ENCODE assay signal across 8 cellular contexts in genomic region chr3:184241447-184242296, GRCh38. TPM values are rescaled to one million over a fixed set of nuclear protein-coding genes. Genes with fewer than 3 reads are reported as not detected.
A peak's percentile ranks its signal among the peaks of the same experiment; 100 is the strongest.
DNase-seq lines count a peak whose midpoint lies in the region; ATAC-seq and TF ChIP-seq lines count a peak whose summit lies in the region.

No MANE protein-coding gene starts in this region.

- H3K4me1 Mint-ChIP-seq in chondrocyte (ENCODE audit: low read depth), result no peaks in the 10 kb centered on the region
- H3K4me1 Mint-ChIP-seq in CD8-positive, alpha-beta memory T cell, result peaks cover 2 to 7% (median 5%) of the 10 kb centered on the region in 3 donors

- H3K4me3 ChIP-seq in LNCaP clone FGC (ENCODE audit: low read depth, low read length) (no peak overlapping the region), neural cell (ENCODE audit: low read length) (no peak overlapping the region)
- H3K4me3 ChIP-seq in CD8-positive, alpha-beta memory T cell (ENCODE audit: low read length), result no peak overlapping the region

- H3K9me3 ChIP-seq in neural cell (ENCODE audit: low read length), result no peaks in the 10 kb centered on the region
- no peaks in the 10 kb centered on the region for H3K9me3 ChIP-seq in CD8-positive, alpha-beta memory T cell (ENCODE audit: low read length)

- peak; percentile 85 for TF ChIP-seq CTCF in LNCaP clone FGC (IDR thresholded peaks at IDR 0.05; ENCODE audit: control insufficient read depth, extremely low read depth, insufficient read depth)
- TF ChIP-seq CTCF in chondrocyte (IDR thresholded peaks at IDR 0.05), result peak; percentile 52
- peak; percentile 20 for TF ChIP-seq CTCF in neural cell (IDR thresholded peaks at IDR 0.05; ENCODE audit: poor library complexity, severe bottlenecking)

- H3K4me2 ChIP-seq in neural cell (ENCODE audit: low read length), result no peak overlapping the region

- H3K4me1 ChIP-seq in CD8-positive, alpha-beta memory T cell (ENCODE audit: insufficient read depth, low read length), result no peaks in the 10 kb centered on the region

- H3K79me2 ChIP-seq in neural cell (replicated peaks; ENCODE audit: insufficient read depth, low read length), result no peaks in the 10 kb centered on the region

- H3K9me3 Mint-ChIP-seq in chondrocyte (ENCODE audit: low read depth), result no peaks in the 10 kb centered on the region
- H3K9me3 Mint-ChIP-seq in CD8-positive, alpha-beta memory T cell, result no peaks in the 10 kb centered on the region

- H3K36me3 ChIP-seq in neural cell (ENCODE audit: insufficient read depth, low read length), result no peaks in the 10 kb centered on the region
- peaks cover 9% of the 10 kb centered on the region for H3K36me3 ChIP-seq in CD8-positive, alpha-beta memory T cell (ENCODE audit: insufficient read depth, low read length)

- no peak overlapping the region for H2AFZ ChIP-seq in neural cell (ENCODE audit: low read depth, low read length)

- CTCF ChIA-PET in CD8-positive, alpha-beta memory T cell (lab: Charles Lee), result interaction anchor here (1.7 to 3.6 kb wide), 2 partner anchors 14 to 18 kb away, joined by 4 to 21 read pairs; partner anchors contain the start of gene VWA5B2

- POLR2A ChIA-PET in CD8-positive, alpha-beta memory T cell (lab: Charles Lee), result no interaction called here

- no peak for TF ChIP-seq RAD21 in neural cell (conservative IDR thresholded peaks at IDR 0.05)

- H3K27ac Mint-ChIP-seq in chondrocyte (ENCODE audit: unreplicated experiment), result no peak overlapping the region
- peak overlapping the region in 2 of 8 donors; percentile 6 to 39 for H3K27ac Mint-ChIP-seq in CD8-positive, alpha-beta memory T cell

- ATAC-seq in GM21786 (IDR thresholded peaks at IDR 0.05; ENCODE audit: unreplicated experiment), result no peak
- no peak for ATAC-seq in GM18870 (IDR thresholded peaks at IDR 0.05; ENCODE audit: unreplicated experiment)

- no peaks in the 10 kb centered on the region for H3K9me2 ChIP-seq in neural cell (ENCODE audit: insufficient read depth, low read length)

- H3K27ac ChIP-seq in neural cell (ENCODE audit: low read length), result no peak overlapping the region
- H3K27ac ChIP-seq in CD8-positive, alpha-beta memory T cell (ENCODE audit: low read depth, low read length), result no peak overlapping the region

- no peaks in the 10 kb centered on the region for H4K20me1 ChIP-seq in neural cell (ENCODE audit: insufficient read depth)

- H3K9ac ChIP-seq in neural cell (ENCODE audit: low read length), result no peak overlapping the region

- H3K27me3 Mint-ChIP-seq in chondrocyte (ENCODE audit: low read depth), result no peaks in the 10 kb centered on the region
- peaks cover 0 to 6% of the 10 kb centered on the region in 2 donors for H3K27me3 Mint-ChIP-seq in CD8-positive, alpha-beta memory T cell

- DNase-seq in DMS79 (lab: John Stamatoyannopoulos, UW), result peak; percentile 57
- DNase-seq in LNCaP clone FGC (ENCODE audit: low read depth), result peak; percentile 90
- no peak for DNase-seq in chondrocyte (ENCODE audit: low spot score)
- DNase-seq in CD8-positive, alpha-beta memory T cell, result no peak
- DNase-seq in NCI-H2107 treated with DMSO at 0.1 percent for 48 hours (lab: John Stamatoyannopoulos, UW; ENCODE audit: unreplicated experiment), result no peak

- H3K36me3 Mint-ChIP-seq in chondrocyte (ENCODE audit: low read depth), result peaks cover 16% of the 10 kb centered on the region
- H3K36me3 Mint-ChIP-seq in CD8-positive, alpha-beta memory T cell, result peaks cover 4 to 43% (median 12%) of the 10 kb centered on the region in 3 donors

- no peak for TF ChIP-seq EP300 in neural cell (conservative IDR thresholded peaks at IDR 0.05; ENCODE audit: poor library complexity, severe bottlenecking)

- H3F3A ChIP-seq in neural cell (ENCODE audit: insufficient read depth, low read length, poor library complexity, severe bottlenecking), result no peaks in the 10 kb centered on the region

- no peaks in the 10 kb centered on the region for H3K27me3 ChIP-seq in neural cell (ENCODE audit: insufficient read depth, low read depth, low read length)
- no peaks in the 10 kb centered on the region for H3K27me3 ChIP-seq in CD8-positive, alpha-beta memory T cell (ENCODE audit: insufficient read depth, low read length, poor library complexity, severe bottlenecking)

- no peak overlapping the region for H3K4me3 Mint-ChIP-seq in chondrocyte (ENCODE audit: unreplicated experiment)
- no peak overlapping the region for H3K4me3 Mint-ChIP-seq in CD8-positive, alpha-beta memory T cell

TF ChIP-seq in neural cell, 6 proteins besides CTCF, POLR2A, EP300 and RAD21:
- no peak for TF ChIP-seq POLR2AphosphoS5 (IDR thresholded peaks at IDR 0.05)
- TF ChIP-seq SMC3 (conservative IDR thresholded peaks at IDR 0.05; ENCODE audit: poor library complexity), result no peak
- TF ChIP-seq EZH2 (IDR thresholded peaks at IDR 0.05; ENCODE audit: borderline replicate concordance, insufficient read depth, low read length, poor library complexity, severe bottlenecking), result no peak
- no peak for TF ChIP-seq TAF1 (IDR thresholded peaks at IDR 0.05; ENCODE audit: low read depth)
- TF ChIP-seq REST (IDR thresholded peaks at IDR 0.05; ENCODE audit: borderline replicate concordance), result no peak
- TF ChIP-seq MXI1 (conservative IDR thresholded peaks at IDR 0.05; ENCODE audit: poor library complexity, severe bottlenecking), result no peak

RNA-seq across cellular contexts. Expression of gene ALG3, which starts 7.1 kb away (rescaled TPM):
- 33.3 to 43.7 TPM (median 36.8 TPM) in 3 replicates for total RNA-seq in chondrocyte
- polyA plus RNA-seq in neural cell, result 10.8 and 13.5 TPM in 2 replicates
- polyA minus RNA-seq in neural cell, result 17.3 and 17.7 TPM in 2 replicates
- total RNA-seq in CD8-positive, alpha-beta memory T cell, result 10 to 100 TPM; 59.4 to 61.4 TPM
- polyA plus RNA-seq in CD8-positive, alpha-beta memory T cell, result 73.2 TPM

RNA-seq across cellular contexts. Expression of gene EEF1AKMT4, which starts 7.8 kb away (rescaled TPM):
- total RNA-seq in chondrocyte, result 4.3 to 5.0 TPM (median 4.4 TPM) in 3 replicates
- 1.6 and 1.8 TPM in 2 replicates for polyA plus RNA-seq in neural cell
- 0.49 and 1.0 TPM in 2 replicates for polyA minus RNA-seq in neural cell
- total RNA-seq in CD8-positive, alpha-beta memory T cell, result 10 to 100 TPM; 13.2 to 14.5 TPM
- 5.3 TPM for polyA plus RNA-seq in CD8-positive, alpha-beta memory T cell

RNA-seq across cellular contexts. Expression of gene VWA5B2, which starts 12.3 kb away (rescaled TPM):
- total RNA-seq in chondrocyte, result 0.25 TPM in 1 of 3 replicates, not detected in the others
- 0.33 and 0.34 TPM in 2 replicates for polyA plus RNA-seq in neural cell
- 0.35 and 0.49 TPM in 2 replicates for polyA minus RNA-seq in neural cell
- total RNA-seq in CD8-positive, alpha-beta memory T cell, result under 1 TPM in 1 of 2 experiments, not detected in 1; 0.11 TPM
- not detected for polyA plus RNA-seq in CD8-positive, alpha-beta memory T cell

RNA-seq across cellular contexts. Expression of gene CAMK2N2, which starts 19.7 kb away (rescaled TPM):
- 3.2 to 5.3 TPM (median 3.9 TPM) in 3 replicates for total RNA-seq in chondrocyte
- 2.8 and 5.7 TPM in 2 replicates for polyA plus RNA-seq in neural cell
- polyA minus RNA-seq in neural cell, result 5.2 and 5.8 TPM in 2 replicates
- under 1 TPM; 0.66 to 0.77 TPM for total RNA-seq in CD8-positive, alpha-beta memory T cell
- not detected for polyA plus RNA-seq in CD8-positive, alpha-beta memory T cell

RNA-seq across cellular contexts. Expression of gene ECE2, which starts 34.1 kb away (rescaled TPM):
- total RNA-seq in chondrocyte, result not detected in 3 replicates
- polyA plus RNA-seq in neural cell, result 0.22 and 0.42 TPM in 2 replicates
- polyA minus RNA-seq in neural cell, result not detected in 2 replicates
- not detected for total RNA-seq in CD8-positive, alpha-beta memory T cell
- not detected for polyA plus RNA-seq in CD8-positive, alpha-beta memory T cell

Comparison
In these comparisons a context has a peak if more than half of its experiments do, and no peak if none do; other contexts are left out.
1. DNase-seq: peak in DMS79 (single experiment) and LNCaP clone FGC (single experiment); none in chondrocyte (single experiment), CD8-positive, alpha-beta memory T cell (0 of 5) and NCI-H2107 treated with DMSO at 0.1 percent for 48 hours (single experiment).
2. CTCF ChIP-seq: peak in every context shown above with its lines; median percentile 85 in LNCaP clone FGC; 52 in chondrocyte; 20 in neural cell.